16 cellular contexts compared by ENCODE assay signal in the genomic region with DNA sequence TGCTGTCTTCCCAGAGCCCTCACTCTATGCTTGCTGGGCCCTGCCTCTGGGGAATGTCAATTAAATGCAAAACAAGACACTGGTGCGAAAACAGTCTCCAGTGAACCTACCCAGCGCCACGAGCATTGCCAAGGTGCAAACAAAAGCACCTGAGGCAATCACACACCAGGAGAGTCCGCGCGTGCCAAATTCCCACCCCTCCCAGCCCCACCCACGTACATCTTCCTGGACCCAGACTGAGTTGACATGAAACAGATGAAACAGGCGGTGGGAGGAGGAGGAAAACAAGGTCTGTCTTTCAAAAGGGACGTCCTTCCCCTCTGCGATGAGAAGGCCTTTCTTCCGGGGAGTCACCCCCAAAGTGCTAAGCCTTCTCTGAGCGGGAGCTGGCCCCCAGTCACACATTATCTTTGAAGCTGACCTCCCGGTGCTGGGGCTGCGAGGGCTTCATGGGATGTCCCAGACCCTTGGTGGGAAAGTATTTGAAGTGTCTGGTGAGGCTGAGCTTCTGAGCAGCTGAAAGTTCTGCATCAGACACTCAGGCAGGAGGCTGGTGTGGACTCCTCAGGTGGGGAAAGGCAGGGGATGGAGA.
DNase-seq lines count a peak whose midpoint lies in the region; ATAC-seq and FAIRE-seq lines count a peak whose summit lies in the region.
"Had no signal": no experiment of that assay in that cellular context is flagged by ENCODE, and none has a peak within 500 bp of the region (broad histone marks: within the 10 kb centered on the region; RNA-seq: fewer than 3 reads in every experiment).

No MANE protein-coding gene starts in this region.

- no peaks in the 10 kb centered on the region for H3K4me1 ChIP-seq in effector memory CD4-positive, alpha-beta T cell (ENCODE audit: control insufficient read depth, insufficient read depth, low read length, poor library complexity, severe bottlenecking)

- peak; percentile 77 for ATAC-seq in left colon
- ATAC-seq: CD8-positive, alpha-beta T cell had no signal

- peak; percentile 56 for FAIRE-seq in urothelium cell line (lab: Jason Lieb, UNC)
- FAIRE-seq: GM12892 had no signal

- no peaks in the 10 kb centered on the region for H3K9me3 ChIP-seq in effector memory CD4-positive, alpha-beta T cell (ENCODE audit: control insufficient read depth, low read length)
- H3K9me3 ChIP-seq: Caco-2 had no signal

- no peaks in the 10 kb centered on the region for H3K27me3 ChIP-seq in effector memory CD4-positive, alpha-beta T cell (replicated peaks; ENCODE audit: control insufficient read depth, insufficient read depth, low read length, poor library complexity, severe bottlenecking)

- no peak overlapping the region for H3K4me3 ChIP-seq in effector memory CD4-positive, alpha-beta T cell (ENCODE audit: insufficient read depth, low read depth, low read length, poor library complexity, severe bottlenecking)

- peak; percentile 21 to 49 for DNase-seq in NCI-H2081 (lab: John Stamatoyannopoulos, UW)
- no peak for DNase-seq in NCI-H2081 treated with DMSO at 0.1 percent for 48 hours (lab: John Stamatoyannopoulos, UW)
- DNase-seq in NCI-H69 (lab: John Stamatoyannopoulos, UW), result peak; percentile 78
- peak in 1 of 2 donors; percentile 58 for DNase-seq in left colon
- no peak for DNase-seq in urothelium cell line (ENCODE audit: low spot score)
- no peak for DNase-seq in effector memory CD4-positive, alpha-beta T cell
- DNase-seq in NCI-H526 treated with DMSO at 0.1 percent for 48 hours (lab: John Stamatoyannopoulos, UW), result no peak
- DNase-seq: Caco-2; CD8-positive, alpha-beta T cell; DND-41; GDM1; HCEC 1CT; HFFc6 had no signal

- no peak overlapping the region for H3K27ac ChIP-seq in effector memory CD4-positive, alpha-beta T cell (ENCODE audit: insufficient read depth, low read length, poor library complexity, severe bottlenecking)
- H3K27ac ChIP-seq: 22Rv1, HL-60 had no signal

- H3K36me3 ChIP-seq in effector memory CD4-positive, alpha-beta T cell (ENCODE audit: control insufficient read depth, insufficient read depth, low read length), result no peaks in the 10 kb centered on the region

- intact Hi-C loops in left colon (cut with DNase I, micrococcal nuclease), result no loop called here

Comparison
In these comparisons a context has a peak if more than half of its experiments do, and no peak if none do; other contexts are left out.
1. DNase-seq: peak in NCI-H2081 (2 of 2) and NCI-H69 (single experiment); none in NCI-H2081 treated with DMSO at 0.1 percent for 48 hours (single experiment), urothelium cell line (single experiment), effector memory CD4-positive, alpha-beta T cell (0 of 3) and NCI-H526 treated with DMSO at 0.1 percent for 48 hours (single experiment).